In genomic region chr15:37628507-37628906, GRCh38 we compare ENCODE assay signal across 11 cellular contexts.
"Had no signal": no experiment of that assay in that cellular context is flagged by ENCODE, and none has a peak within 500 bp of the region (broad histone marks: within the 10 kb centered on the region; RNA-seq: fewer than 3 reads in every experiment).

No MANE protein-coding gene starts in this region.

- H2AFZ ChIP-seq: GM23248, GM23338 had no signal

- H3K27ac ChIP-seq: GM23248 had no signal

- H3K4me2 ChIP-seq: GM23338 had no signal

- H3K4me1 ChIP-seq: HAP-1 had no signal

- H3K9me3 ChIP-seq: HAP-1 had no signal

- FAIRE-seq: H1, H54 had no signal

- H3K9ac ChIP-seq: GM23248 had no signal

- H3K36me3 ChIP-seq: HAP-1 had no signal

- ATAC-seq: GM23338, HCT116 had no signal

- DNase-seq: GM23248, GOT3, H7, H9, HCEC 1CT, HFFc6 had no signal

- H3K4me3 ChIP-seq: GM23248, GM23338, HAP-1 had no signal
